In genomic region chr19:21611659-21612402, GRCh38 we compare ENCODE assay signal across 29 cellular contexts.
A peak's percentile ranks its signal among the peaks of the same experiment; 100 is the strongest.
DNase-seq lines count a peak whose midpoint lies in the region; ATAC-seq and TF ChIP-seq lines count a peak whose summit lies in the region.
"Had no signal": no experiment of that assay in that cellular context is flagged by ENCODE, and none has a peak within 500 bp of the region (broad histone marks: within the 10 kb centered on the region; RNA-seq: fewer than 3 reads in every experiment).

No MANE protein-coding gene starts in this region.

- TF ChIP-seq CTCF in left ventricle myocardium inferior (IDR thresholded peaks at IDR 0.05; ENCODE audit: borderline replicate concordance) (no peak), hepatocyte (IDR thresholded peaks at IDR 0.05; ENCODE audit: poor library complexity) (no peak), uterus (IDR thresholded peaks at IDR 0.05) (no peak)

- H3K9me3 ChIP-seq in left ventricle myocardium inferior (replicated peaks) (peaks cover 3% of the 10 kb centered on the region), T-helper 17 cell (ENCODE audit: control insufficient read depth, low read length, poor library complexity, severe bottlenecking) (no peaks in the 10 kb centered on the region), hepatocyte (ENCODE audit: low read depth) (no peaks in the 10 kb centered on the region), uterus (no peaks in the 10 kb centered on the region)
- H3K9me3 ChIP-seq: BE2C had no signal

- no peaks in the 10 kb centered on the region for H3K27me3 Mint-ChIP-seq in T-helper 17 cell
- H3K27me3 Mint-ChIP-seq: IgD-negative memory B cell had no signal

- H3K9me2 ChIP-seq in hepatocyte (replicated peaks; ENCODE audit: insufficient read depth) = no peaks in the 10 kb centered on the region

- H3K27me3 ChIP-seq in left ventricle myocardium inferior (ENCODE audit: low read depth) (no peaks in the 10 kb centered on the region), hepatocyte (no peaks in the 10 kb centered on the region), uterus (no peaks in the 10 kb centered on the region)
- H3K27me3 ChIP-seq: BE2C, SJSA1 had no signal

- no peaks in the 10 kb centered on the region for H3K4me1 Mint-ChIP-seq in T-helper 17 cell

- TF ChIP-seq POLR2A in uterus (IDR thresholded peaks at IDR 0.05) = no peak

- no peaks in the 10 kb centered on the region for H3K79me2 ChIP-seq in hepatocyte

- no peak overlapping the region for H2AFZ ChIP-seq in hepatocyte

- DNase-seq in left ventricle myocardium inferior (no peak), cardiac septum (ENCODE audit: low spot score) (no peak), T-helper 17 cell (no peak), hepatocyte (ENCODE audit: low spot score) (no peak), uterus (no peak), hypothalamus (lab: John Stamatoyannopoulos, UW) (no peak)
- DNase-seq: 8988T, ACHN, BE2C, Calu3, DMS79 treated with DMSO at 0.1 percent for 48 hours, HCEC 1CT, Kasumi-1, MV-4-11, NCI-H1105, NCI-H146, NCI-H1930, NCI-H2107, NCI-H446, NCI-H524 treated with DMSO at 0.1 percent for 48 hours, NCI-H82, Right ventricle myocardium superior, RPMI8226 had no signal

- H3K4me1 ChIP-seq in left ventricle myocardium inferior = no peaks in the 10 kb centered on the region
- peaks cover 8% of the 10 kb centered on the region for H3K4me1 ChIP-seq in hepatocyte (ENCODE audit: insufficient read depth)
- H3K4me1 ChIP-seq in uterus = no peaks in the 10 kb centered on the region
- H3K4me1 ChIP-seq: BE2C, SJSA1 had no signal

- 29% methylated on average over 4 of the region's 4 CpGs for WGBS in hepatocyte (ENCODE audit: low lambda C conversion rate, missing lambda C conversion rate)

- H3K27ac ChIP-seq in left ventricle myocardium inferior (replicated peaks) = peak overlapping the region; percentile 17
- no peak overlapping the region for H3K27ac ChIP-seq in hepatocyte
- peak overlapping the region; percentile 39 to 52 for H3K27ac ChIP-seq in uterus
- H3K27ac ChIP-seq: HL-60, SJSA1 had no signal

- H3K36me3 Mint-ChIP-seq in T-helper 17 cell (ENCODE audit: low read depth) = no peaks in the 10 kb centered on the region
- H3K36me3 Mint-ChIP-seq: CD14-positive monocyte, IgD-negative memory B cell had no signal

- H3K27ac Mint-ChIP-seq in T-helper 17 cell = peak overlapping the region; percentile 34
- H3K27ac Mint-ChIP-seq: CD14-positive monocyte had no signal

- peak overlapping the region; percentile 54 for H3K4me2 ChIP-seq in hepatocyte

- ATAC-seq in T-helper 17 cell (no peak), HG02610 (IDR thresholded peaks at IDR 0.05; ENCODE audit: unreplicated experiment) (no peak), GM18873 (IDR thresholded peaks at IDR 0.05; ENCODE audit: low FRiP score, unreplicated experiment) (no peak)

- no peak overlapping the region for H3K4me3 ChIP-seq in left ventricle myocardium inferior
- no peak overlapping the region for H3K4me3 ChIP-seq in hepatocyte
- H3K4me3 ChIP-seq in uterus = no peak overlapping the region
- H3K4me3 ChIP-seq: SJSA1 had no signal

- H3K4me3 Mint-ChIP-seq in T-helper 17 cell = no peak overlapping the region
- H3K4me3 Mint-ChIP-seq: CD14-positive monocyte, IgD-negative memory B cell had no signal

- no peaks in the 10 kb centered on the region for H3K36me3 ChIP-seq in left ventricle myocardium inferior
- H3K36me3 ChIP-seq in hepatocyte (replicated peaks; ENCODE audit: insufficient read depth, low read depth) = no peaks in the 10 kb centered on the region
- H3K36me3 ChIP-seq in uterus = no peaks in the 10 kb centered on the region
- H3K36me3 ChIP-seq: BE2C, SJSA1 had no signal

- intact Hi-C loops in left ventricle myocardium inferior (cut with micrococcal nuclease) = no loop called here
- intact Hi-C loops in cardiac septum (cut with DNase I) = no loop called here
- intact Hi-C loops in uterus (cut with DNase I; ENCODE audit: low total_unique reads) = no loop called here

- H4K20me1 ChIP-seq in hepatocyte (ENCODE audit: insufficient read depth, poor library complexity, severe bottlenecking) = no peaks in the 10 kb centered on the region
